23 cellular contexts compared by ENCODE assay signal in genomic region chr14:97524579-97525319, GRCh38.
DNase-seq lines count a peak whose midpoint lies in the region; ATAC-seq, FAIRE-seq and TF ChIP-seq lines count a peak whose summit lies in the region.
"Had no signal": no experiment of that assay in that cellular context is flagged by ENCODE, and none has a peak within 500 bp of the region (broad histone marks: within the 10 kb centered on the region; RNA-seq: fewer than 3 reads in every experiment).

No MANE protein-coding gene starts in this region.

- no peaks in the 10 kb centered on the region for H3K27me3 ChIP-seq in astrocyte (ENCODE audit: insufficient read depth, low read length)
- H3K27me3 ChIP-seq: sigmoid colon, stomach, tibial artery had no signal

- H3K4me1 Mint-ChIP-seq in activated naive CD8-positive, alpha-beta T cell treated with anti-CD3 and anti-CD28 coated beads, Interleukin-2, amount 10 ng/mL, durations not matched to agents 7 days and 5 days, result peaks cover 10% of the 10 kb centered on the region
- peaks cover 14% of the 10 kb centered on the region for H3K4me1 Mint-ChIP-seq in activated naive CD8-positive, alpha-beta T cell treated with anti-CD3 and anti-CD28 coated beads, Interleukin-2, amount 50 U/mL, for 24 hours
- peaks cover 18% of the 10 kb centered on the region for H3K4me1 Mint-ChIP-seq in astrocyte (ENCODE audit: low read depth, unreplicated experiment)
- H3K4me1 Mint-ChIP-seq in type B pancreatic cell (ENCODE audit: unreplicated experiment), result peaks cover 11% of the 10 kb centered on the region

- H3K36me3 ChIP-seq in astrocyte (ENCODE audit: insufficient read depth, low read length), result no peaks in the 10 kb centered on the region
- H3K36me3 ChIP-seq: neutrophil, prostate gland, sigmoid colon, stomach, tibial artery had no signal

- no peak overlapping the region for H2AFZ ChIP-seq in astrocyte (ENCODE audit: low read depth, low read length)

- no peaks in the 10 kb centered on the region for H3K4me1 ChIP-seq in astrocyte (ENCODE audit: insufficient read depth, low read length)
- H3K4me1 ChIP-seq: prostate gland, sigmoid colon, stomach, tibial artery had no signal

- H3K4me3 ChIP-seq in Jurkat, Clone E6-1 (ENCODE audit: low read length), result no peak overlapping the region
- no peak overlapping the region for H3K4me3 ChIP-seq in astrocyte (ENCODE audit: insufficient read depth, low read depth, low read length)
- H3K4me3 ChIP-seq: dorsolateral prefrontal cortex, prostate gland, sigmoid colon, stomach, tibial artery had no signal

- no peak overlapping the region for H3K4me2 ChIP-seq in astrocyte (ENCODE audit: low read length)
- H3K4me2 ChIP-seq: KMS-11 had no signal

- peaks cover 6% of the 10 kb centered on the region for H3K9me3 Mint-ChIP-seq in activated naive CD8-positive, alpha-beta T cell treated with anti-CD3 and anti-CD28 coated beads, Interleukin-2, amount 10 ng/mL, durations not matched to agents 7 days and 5 days
- H3K9me3 Mint-ChIP-seq in activated naive CD8-positive, alpha-beta T cell treated with anti-CD3 and anti-CD28 coated beads, Interleukin-2, amount 50 U/mL, for 24 hours, result peaks cover 7% of the 10 kb centered on the region
- peaks cover 1% of the 10 kb centered on the region for H3K9me3 Mint-ChIP-seq in astrocyte (ENCODE audit: unreplicated experiment)
- peaks cover 9% of the 10 kb centered on the region for H3K9me3 Mint-ChIP-seq in type B pancreatic cell

- H3K27ac ChIP-seq in astrocyte (ENCODE audit: low read depth, low read length), result no peak overlapping the region
- H3K27ac ChIP-seq: KMS-11, neutrophil, prostate gland, sigmoid colon, stomach, tibial artery had no signal

- DNase-seq in activated naive CD8-positive, alpha-beta T cell treated with anti-CD3 and anti-CD28 coated beads, Interleukin-2, amount 10 ng/mL, durations not matched to agents 7 days and 5 days, result no peak
- no peak for DNase-seq in activated naive CD8-positive, alpha-beta T cell treated with anti-CD3 and anti-CD28 coated beads, Interleukin-2, amount 50 U/mL, for 24 hours
- peak; percentile 34 for DNase-seq in Jurkat, Clone E6-1 (ENCODE audit: low read depth, low spot score)
- DNase-seq in astrocyte (ENCODE audit: low read depth), result no peak
- no peak for DNase-seq in type B pancreatic cell (ENCODE audit: extremely low spot score, unreplicated experiment)
- no peak for DNase-seq in NK-92 (lab: John Stamatoyannopoulos, UW; ENCODE audit: unreplicated experiment)
- no peak for DNase-seq in DMS53 (lab: John Stamatoyannopoulos, UW)
- DNase-seq in RCC 7860 (ENCODE audit: low spot score), result no peak
- DNase-seq: activated naive CD4-positive, alpha-beta T cell treated with anti-CD3 and anti-CD28 coated beads, Interleukin-2, amount 50 U/mL, for 16 hours; aorta; central memory CD4-positive, alpha-beta T cell; dorsolateral prefrontal cortex; NCI-H187 treated with DMSO at 0.1 percent for 48 hours; NCI-H526 treated with DMSO at 0.1 percent for 48 hours; sigmoid colon; stimulated activated CD4-positive, alpha-beta T cell treated with anti-CD3 and anti-CD28 coated beads, Interleukin-15, amount 100 ng/mL, for 24 hours; stomach; tibial artery had no signal

- no peak for ATAC-seq in activated naive CD8-positive, alpha-beta T cell treated with anti-CD3 and anti-CD28 coated beads, Interleukin-2, amount 10 ng/mL, durations not matched to agents 7 days and 5 days (ENCODE audit: low read depth)
- ATAC-seq in activated naive CD8-positive, alpha-beta T cell treated with anti-CD3 and anti-CD28 coated beads, Interleukin-2, amount 50 U/mL, for 24 hours, result no peak
- ATAC-seq: Right ventricle myocardium inferior had no signal

- no peak overlapping the region for H3K9ac ChIP-seq in astrocyte (ENCODE audit: low read length)
- H3K9ac ChIP-seq: KMS-11 had no signal

- no peaks in the 10 kb centered on the region for H4K20me1 ChIP-seq in astrocyte (ENCODE audit: insufficient read depth, low read length)

- no peak for TF ChIP-seq CTCF in astrocyte (IDR thresholded peaks at IDR 0.05; ENCODE audit: insufficient read depth, low read depth, low read length)
- TF ChIP-seq CTCF in type B pancreatic cell (conservative IDR thresholded peaks at IDR 0.05), result no peak

- H3K36me3 Mint-ChIP-seq in activated naive CD8-positive, alpha-beta T cell treated with anti-CD3 and anti-CD28 coated beads, Interleukin-2, amount 10 ng/mL, durations not matched to agents 7 days and 5 days, result peaks cover 2% of the 10 kb centered on the region
- no peaks in the 10 kb centered on the region for H3K36me3 Mint-ChIP-seq in activated naive CD8-positive, alpha-beta T cell treated with anti-CD3 and anti-CD28 coated beads, Interleukin-2, amount 50 U/mL, for 24 hours (ENCODE audit: low read depth)
- no peaks in the 10 kb centered on the region for H3K36me3 Mint-ChIP-seq in astrocyte (ENCODE audit: low read depth, unreplicated experiment)
- H3K36me3 Mint-ChIP-seq in type B pancreatic cell, result no peaks in the 10 kb centered on the region

- no peak for FAIRE-seq in astrocyte (lab: Jason Lieb, UNC)
- no peak for FAIRE-seq in RCC 7860 (lab: Jason Lieb, UNC)
- FAIRE-seq: H1 had no signal

- no peaks in the 10 kb centered on the region for H3K79me2 ChIP-seq in astrocyte (ENCODE audit: insufficient read depth, low read length)

- peak overlapping the region; percentile 57 for H3K4me3 Mint-ChIP-seq in activated naive CD8-positive, alpha-beta T cell treated with anti-CD3 and anti-CD28 coated beads, Interleukin-2, amount 10 ng/mL, durations not matched to agents 7 days and 5 days
- no peak overlapping the region for H3K4me3 Mint-ChIP-seq in activated naive CD8-positive, alpha-beta T cell treated with anti-CD3 and anti-CD28 coated beads, Interleukin-2, amount 50 U/mL, for 24 hours
- no peak overlapping the region for H3K4me3 Mint-ChIP-seq in astrocyte (ENCODE audit: unreplicated experiment)
- no peak overlapping the region for H3K4me3 Mint-ChIP-seq in type B pancreatic cell

- POLR2A ChIA-PET in activated naive CD8-positive, alpha-beta T cell treated with anti-CD3 and anti-CD28 coated beads, Interleukin-2, amount 10 ng/mL, durations not matched to agents 7 days and 5 days (lab: Charles Lee), result no interaction called here

- H3K27ac Mint-ChIP-seq in activated naive CD8-positive, alpha-beta T cell treated with anti-CD3 and anti-CD28 coated beads, Interleukin-2, amount 10 ng/mL, durations not matched to agents 7 days and 5 days, result peak overlapping the region; percentile 63
- no peak overlapping the region for H3K27ac Mint-ChIP-seq in activated naive CD8-positive, alpha-beta T cell treated with anti-CD3 and anti-CD28 coated beads, Interleukin-2, amount 50 U/mL, for 24 hours
- peak overlapping the region; percentile 64 for H3K27ac Mint-ChIP-seq in astrocyte (ENCODE audit: unreplicated experiment)
- H3K27ac Mint-ChIP-seq in type B pancreatic cell, result peak overlapping the region; percentile 95

- peaks cover 7% of the 10 kb centered on the region for H3K9me3 ChIP-seq in astrocyte (ENCODE audit: insufficient read depth, low read depth, low read length)
- H3K9me3 ChIP-seq: neutrophil, prostate gland, sigmoid colon, stomach, tibial artery had no signal

- H3K27me3 Mint-ChIP-seq in activated naive CD8-positive, alpha-beta T cell treated with anti-CD3 and anti-CD28 coated beads, Interleukin-2, amount 10 ng/mL, durations not matched to agents 7 days and 5 days, result no peaks in the 10 kb centered on the region
- no peaks in the 10 kb centered on the region for H3K27me3 Mint-ChIP-seq in activated naive CD8-positive, alpha-beta T cell treated with anti-CD3 and anti-CD28 coated beads, Interleukin-2, amount 50 U/mL, for 24 hours
- H3K27me3 Mint-ChIP-seq in astrocyte (ENCODE audit: low read depth, unreplicated experiment) (peaks cover 14% of the 10 kb centered on the region), type B pancreatic cell (peaks cover 18% of the 10 kb centered on the region)
